In genomic region chrX:125952973-125953372, GRCh38 we compare ENCODE assay signal across 29 cellular contexts.
"Had no signal": no experiment of that assay in that cellular context is flagged by ENCODE, and none has a peak within 500 bp of the region (broad histone marks: within the 10 kb centered on the region; RNA-seq: fewer than 3 reads in every experiment).

No MANE protein-coding gene starts in this region.

- H3K9me3 Mint-ChIP-seq: natural killer cell treated with Interleukin-12 subunit alpha and Interleukin-12 subunit beta and Interleukin-15 and Interleukin-18, amount 100 ng/mL, for 72 hours; nephron progenitor cell; neural progenitor cell; stimulated activated effector memory CD8-positive, alpha-beta T cell treated with anti-CD3 and anti-CD28 coated beads, Interleukin-12 subunit alpha, Interleukin-12 subunit beta, amount 100 ng/mL, for 72 hours; stimulated activated naive B cell treated with anti-CD40 and anti-IgM and Interleukin-4, amounts not matched to agents 10 μg/mL and 1 μg/mL and 100 μg/mL, for 72 hours; stimulated activated naive CD8-positive, alpha-beta T cell treated with anti-CD3 and anti-CD28 coated beads, Interleukin-15, Interleukin-2, amounts not matched to agents 100 ng/mL and 50 ng/mL, for 24 hours had no signal

- H3K4me3 ChIP-seq: neural progenitor cell, ovary, psoas muscle, stomach, thoracic aorta, thyroid gland, tibial nerve, upper lobe of left lung, vagina had no signal

- H3K79me2 ChIP-seq: parathyroid adenoma had no signal

- ATAC-seq: naive thymus-derived CD8-positive, alpha-beta T cell; natural killer cell treated with Interleukin-12 subunit alpha and Interleukin-12 subunit beta and Interleukin-15 and Interleukin-18, amount 100 ng/mL, for 72 hours; psoas muscle; right cardiac atrium; sciatic nerve; stimulated activated effector memory CD8-positive, alpha-beta T cell treated with anti-CD3 and anti-CD28 coated beads, Interleukin-12 subunit alpha, Interleukin-12 subunit beta, amount 100 ng/mL, for 72 hours; stimulated activated naive B cell treated with anti-CD40 and anti-IgM and Interleukin-4, amounts not matched to agents 10 μg/mL and 1 μg/mL and 100 μg/mL, for 72 hours had no signal

- H3K4me2 ChIP-seq: neural progenitor cell had no signal

- H3K36me3 ChIP-seq: neural progenitor cell, ovary, stomach, thoracic aorta, thyroid gland, tibial nerve, upper lobe of left lung, vagina had no signal

- H3K27me3 Mint-ChIP-seq: naive thymus-derived CD8-positive, alpha-beta T cell; natural killer cell treated with Interleukin-12 subunit alpha and Interleukin-12 subunit beta and Interleukin-15 and Interleukin-18, amount 100 ng/mL, for 72 hours; progenitor cell of endocrine pancreas; stimulated activated naive B cell treated with anti-CD40 and anti-IgM and Interleukin-4, amounts not matched to agents 10 μg/mL and 1 μg/mL and 100 μg/mL, for 72 hours; stimulated activated naive CD8-positive, alpha-beta T cell treated with anti-CD3 and anti-CD28 coated beads, Interleukin-15, Interleukin-2, amounts not matched to agents 100 ng/mL and 50 ng/mL, for 24 hours had no signal

- H3K36me3 Mint-ChIP-seq: naive thymus-derived CD8-positive, alpha-beta T cell; natural killer cell treated with Interleukin-12 subunit alpha and Interleukin-12 subunit beta and Interleukin-15 and Interleukin-18, amount 100 ng/mL, for 72 hours; neural progenitor cell; stimulated activated effector memory CD8-positive, alpha-beta T cell treated with anti-CD3 and anti-CD28 coated beads, Interleukin-12 subunit alpha, Interleukin-12 subunit beta, amount 100 ng/mL, for 72 hours; stimulated activated naive B cell treated with anti-CD40 and anti-IgM and Interleukin-4, amounts not matched to agents 10 μg/mL and 1 μg/mL and 100 μg/mL, for 72 hours had no signal

- DNase-seq: naive thymus-derived CD8-positive, alpha-beta T cell; nephron progenitor cell; occipital lobe; ovary; posterior cingulate gyrus; psoas muscle; right cardiac atrium; small intestine; stimulated activated CD4-positive, alpha-beta T cell treated with anti-CD3 and anti-CD28 coated beads, Interleukin-15, amount 100 ng/mL, for 24 hours; stimulated activated CD4-positive, alpha-beta T cell treated with anti-CD3 and anti-CD28 coated beads, Interleukin-2, amount 100 ng/mL, for 24 hours; stimulated activated CD4-positive, alpha-beta T cell treated with anti-CD3 and anti-CD28 coated beads, Interleukin-2, amount 100 ng/mL, for 48 hours; stimulated activated CD4-positive, alpha-beta T cell treated with anti-CD3 and anti-CD28 coated beads, Interleukin-4, amount 100 ng/mL, for 24 hours; stimulated activated naive B cell treated with anti-CD40 and anti-IgM and Interleukin-4, amounts not matched to agents 10 μg/mL and 1 μg/mL and 100 μg/mL, for 72 hours; stimulated activated naive CD4-positive, alpha-beta T cell treated with Interleukin-2 at 50 U/mL for 16 hours; stomach; thyroid gland; trophoblast cell; upper lobe of left lung had no signal

- FAIRE-seq: urothelium cell line had no signal

- H3K4me1 ChIP-seq: neural progenitor cell, parathyroid adenoma, psoas muscle, stomach, thyroid gland, tibial nerve, upper lobe of left lung, vagina had no signal

- H3K27me3 ChIP-seq: neural progenitor cell, ovary, stomach, thyroid gland, tibial nerve, upper lobe of left lung, vagina had no signal

- H3K4me3 Mint-ChIP-seq: naive thymus-derived CD8-positive, alpha-beta T cell; natural killer cell treated with Interleukin-12 subunit alpha and Interleukin-12 subunit beta and Interleukin-15 and Interleukin-18, amount 100 ng/mL, for 72 hours; nephron progenitor cell; neural progenitor cell; stimulated activated effector memory CD8-positive, alpha-beta T cell treated with anti-CD3 and anti-CD28 coated beads, Interleukin-12 subunit alpha, Interleukin-12 subunit beta, amount 100 ng/mL, for 72 hours; stimulated activated naive B cell treated with anti-CD40 and anti-IgM and Interleukin-4, amounts not matched to agents 10 μg/mL and 1 μg/mL and 100 μg/mL, for 72 hours; stimulated activated naive CD8-positive, alpha-beta T cell treated with anti-CD3 and anti-CD28 coated beads, Interleukin-15, Interleukin-2, amounts not matched to agents 100 ng/mL and 50 ng/mL, for 24 hours had no signal

- H3K27ac ChIP-seq: neural progenitor cell, ovary, parathyroid adenoma, psoas muscle, stomach, thoracic aorta, thyroid gland, tibial nerve, upper lobe of left lung, vagina had no signal

- H2AFZ ChIP-seq: neural progenitor cell, parathyroid adenoma had no signal

- H3K9ac ChIP-seq: neural progenitor cell, parathyroid adenoma had no signal

- H3K27ac Mint-ChIP-seq: naive thymus-derived CD8-positive, alpha-beta T cell; natural killer cell treated with Interleukin-12 subunit alpha and Interleukin-12 subunit beta and Interleukin-15 and Interleukin-18, amount 100 ng/mL, for 72 hours; nephron progenitor cell; neural progenitor cell; progenitor cell of endocrine pancreas; stimulated activated effector memory CD8-positive, alpha-beta T cell treated with anti-CD3 and anti-CD28 coated beads, Interleukin-12 subunit alpha, Interleukin-12 subunit beta, amount 100 ng/mL, for 72 hours; stimulated activated naive B cell treated with anti-CD40 and anti-IgM and Interleukin-4, amounts not matched to agents 10 μg/mL and 1 μg/mL and 100 μg/mL, for 72 hours; stimulated activated naive CD8-positive, alpha-beta T cell treated with anti-CD3 and anti-CD28 coated beads, Interleukin-15, Interleukin-2, amounts not matched to agents 100 ng/mL and 50 ng/mL, for 24 hours had no signal

- H3K9me3 ChIP-seq: ovary, psoas muscle, stomach, thoracic aorta, thyroid gland, tibial nerve, upper lobe of left lung, vagina had no signal

- H3K4me1 Mint-ChIP-seq: naive thymus-derived CD8-positive, alpha-beta T cell; nephron progenitor cell; neural progenitor cell; stimulated activated effector memory CD8-positive, alpha-beta T cell treated with anti-CD3 and anti-CD28 coated beads, Interleukin-12 subunit alpha, Interleukin-12 subunit beta, amount 100 ng/mL, for 72 hours; stimulated activated naive B cell treated with anti-CD40 and anti-IgM and Interleukin-4, amounts not matched to agents 10 μg/mL and 1 μg/mL and 100 μg/mL, for 72 hours had no signal
